8 cellular contexts compared by ENCODE assay signal in the genomic region with DNA sequence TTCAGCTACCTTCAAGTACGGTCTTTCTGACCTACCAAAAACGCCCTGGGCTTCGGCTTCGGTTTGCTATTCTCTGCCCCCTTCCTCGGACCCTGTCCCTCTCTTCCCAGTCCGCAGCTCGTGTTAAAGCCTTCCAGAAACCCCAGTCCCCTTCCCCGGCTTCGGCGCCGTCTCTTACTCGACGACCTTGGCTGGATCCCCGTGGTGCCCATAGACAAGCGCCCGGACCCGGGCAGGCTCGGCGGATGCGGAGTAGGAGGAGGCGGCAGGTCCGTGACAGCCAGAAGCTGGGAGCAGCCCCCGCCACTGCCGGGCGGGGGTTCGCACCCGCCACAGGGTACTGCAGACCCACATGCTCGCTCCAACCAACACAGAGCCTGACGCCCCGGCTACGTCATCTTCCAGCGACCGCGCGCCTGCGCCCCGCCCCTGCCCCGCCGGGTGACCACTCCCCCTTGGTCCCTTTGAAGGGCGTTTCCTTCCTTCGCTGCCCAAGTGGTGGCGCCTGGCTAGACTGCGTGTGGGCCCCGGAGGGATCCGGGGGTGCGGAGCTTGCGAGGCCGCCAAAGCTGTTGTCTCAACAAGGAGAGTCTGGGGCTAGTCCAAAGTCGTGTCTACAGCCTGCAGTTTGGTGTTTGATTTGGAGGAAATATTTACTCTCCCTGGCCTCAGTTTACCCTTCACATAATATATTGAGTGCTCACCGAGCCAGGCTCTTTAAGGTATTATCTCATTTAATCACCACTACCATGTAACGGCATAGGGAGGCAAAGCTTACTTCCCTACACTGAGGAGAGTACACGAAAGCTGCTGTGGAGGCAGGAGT. TPM values are rescaled to one million over a fixed set of nuclear protein-coding genes. Genes with fewer than 3 reads are reported as not detected.
DNase-seq lines count a peak whose midpoint lies in the region; ATAC-seq and TF ChIP-seq lines count a peak whose summit lies in the region.

A gene with protein sequence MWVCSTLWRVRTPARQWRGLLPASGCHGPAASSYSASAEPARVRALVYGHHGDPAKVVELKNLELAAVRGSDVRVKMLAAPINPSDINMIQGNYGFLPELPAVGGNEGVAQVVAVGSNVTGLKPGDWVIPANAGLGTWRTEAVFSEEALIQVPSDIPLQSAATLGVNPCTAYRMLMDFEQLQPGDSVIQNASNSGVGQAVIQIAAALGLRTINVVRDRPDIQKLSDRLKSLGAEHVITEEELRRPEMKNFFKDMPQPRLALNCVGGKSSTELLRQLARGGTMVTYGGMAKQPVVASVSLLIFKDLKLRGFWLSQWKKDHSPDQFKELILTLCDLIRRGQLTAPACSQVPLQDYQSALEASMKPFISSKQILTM (minus strand): TSS at position 382 of the 826 bp plus-strand sequence. CDS start 28 bp downstream, at position 354.

- peak; percentile 95 for DNase-seq in DMS53 (lab: John Stamatoyannopoulos, UW)
- DNase-seq in activated T-cell treated with anti-CD3 and anti-CD28 coated beads, Interleukin-2, amount 50 U/mL, for 48 hours, result peak; percentile 99
- peak; percentile 99 for DNase-seq in esophagus muscularis mucosa (ENCODE audit: extremely low spot score)
- peak; percentile 93 for DNase-seq in myocyte (ENCODE audit: low read depth)
- peak; percentile 90 to 95 for DNase-seq in stimulated activated CD8-positive, alpha-beta memory T cell treated with anti-CD3 and anti-CD28 coated beads, Interleukin-7, amount 100 ng/mL, for 48 hours (ENCODE audit: extremely low read depth in 1 of 2, low read depth in 1 of 2)

- peaks cover 0 to 5% (median 0%) of the 10 kb centered on the region in 4 donors for H3K27me3 ChIP-seq in esophagus muscularis mucosa

- 5% methylated on average over 20 of the region's 52 CpGs for WGBS in esophagus muscularis mucosa

- intact Hi-C loops in esophagus muscularis mucosa (cut with DNase I), result loop anchor here (10.0 kb wide), 1 partner anchor 1554 kb away; no protein-coding TSS in a partner anchor

- no peaks in the 10 kb centered on the region for H3K9me3 ChIP-seq in esophagus muscularis mucosa

- no peak for TF ChIP-seq RAD21 in Ishikawa (IDR thresholded peaks at IDR 0.05; ENCODE audit: low read depth)

- TF ChIP-seq POLR2A in esophagus muscularis mucosa (IDR thresholded peaks at IDR 0.05; ENCODE audit: low read depth), result peak; percentile 11

- peak; percentile 81 for ATAC-seq in GM21528 (IDR thresholded peaks at IDR 0.05; ENCODE audit: low FRiP score, unreplicated experiment)

- peaks cover 10 to 24% (median 18%) of the 10 kb centered on the region in 4 donors for H3K4me1 ChIP-seq in esophagus muscularis mucosa

- peak within 1 kb of the TSS; percentile 69 to 85 (median 84) for H3K4me3 ChIP-seq in esophagus muscularis mucosa

- TF ChIP-seq EP300 in Ishikawa (IDR thresholded peaks at IDR 0.05; ENCODE audit: borderline replicate concordance) (no peak), esophagus muscularis mucosa (IDR thresholded peaks at IDR 0.05) (no peak)

- TF ChIP-seq CTCF in esophagus muscularis mucosa (IDR thresholded peaks at IDR 0.05), result peak; percentile 12 to 39 (median 22)

- peaks cover 0 to under 1% (median 0%) of the 10 kb centered on the region in 4 donors for H3K36me3 ChIP-seq in esophagus muscularis mucosa

- peak within 1 kb of the TSS; percentile 77 to 87 (median 78) for H3K27ac ChIP-seq in esophagus muscularis mucosa (replicated peaks in 1 of 4)

TF ChIP-seq in Ishikawa, 13 proteins besides CTCF, POLR2A, EP300 and RAD21 (continues in another document):
- no peak for TF ChIP-seq FOXM1 (IDR thresholded peaks at IDR 0.05; ENCODE audit: borderline replicate concordance, low read depth)
- TF ChIP-seq, protein P1, sequence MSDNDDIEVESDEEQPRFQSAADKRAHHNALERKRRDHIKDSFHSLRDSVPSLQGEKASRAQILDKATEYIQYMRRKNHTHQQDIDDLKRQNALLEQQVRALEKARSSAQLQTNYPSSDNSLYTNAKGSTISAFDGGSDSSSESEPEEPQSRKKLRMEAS (IDR thresholded peaks at IDR 0.05), result peak; percentile 94
- TF ChIP-seq ZBTB7A (IDR thresholded peaks at IDR 0.05; ENCODE audit: low read depth), result peak; percentile 31; the same call in 1 of the 2 replicates
- TF ChIP-seq, protein P2, sequence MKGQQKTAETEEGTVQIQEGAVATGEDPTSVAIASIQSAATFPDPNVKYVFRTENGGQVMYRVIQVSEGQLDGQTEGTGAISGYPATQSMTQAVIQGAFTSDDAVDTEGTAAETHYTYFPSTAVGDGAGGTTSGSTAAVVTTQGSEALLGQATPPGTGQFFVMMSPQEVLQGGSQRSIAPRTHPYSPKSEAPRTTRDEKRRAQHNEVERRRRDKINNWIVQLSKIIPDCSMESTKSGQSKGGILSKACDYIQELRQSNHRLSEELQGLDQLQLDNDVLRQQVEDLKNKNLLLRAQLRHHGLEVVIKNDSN (IDR thresholded peaks at IDR 0.05), result peak; percentile 36; the same call in 1 of the 2 replicates
- TF ChIP-seq EGR1 (IDR thresholded peaks at IDR 0.05), result no peak
- peak; percentile 94 for TF ChIP-seq CREB1 (IDR thresholded peaks at IDR 0.05; ENCODE audit: low read depth)
- TF ChIP-seq, protein P3, sequence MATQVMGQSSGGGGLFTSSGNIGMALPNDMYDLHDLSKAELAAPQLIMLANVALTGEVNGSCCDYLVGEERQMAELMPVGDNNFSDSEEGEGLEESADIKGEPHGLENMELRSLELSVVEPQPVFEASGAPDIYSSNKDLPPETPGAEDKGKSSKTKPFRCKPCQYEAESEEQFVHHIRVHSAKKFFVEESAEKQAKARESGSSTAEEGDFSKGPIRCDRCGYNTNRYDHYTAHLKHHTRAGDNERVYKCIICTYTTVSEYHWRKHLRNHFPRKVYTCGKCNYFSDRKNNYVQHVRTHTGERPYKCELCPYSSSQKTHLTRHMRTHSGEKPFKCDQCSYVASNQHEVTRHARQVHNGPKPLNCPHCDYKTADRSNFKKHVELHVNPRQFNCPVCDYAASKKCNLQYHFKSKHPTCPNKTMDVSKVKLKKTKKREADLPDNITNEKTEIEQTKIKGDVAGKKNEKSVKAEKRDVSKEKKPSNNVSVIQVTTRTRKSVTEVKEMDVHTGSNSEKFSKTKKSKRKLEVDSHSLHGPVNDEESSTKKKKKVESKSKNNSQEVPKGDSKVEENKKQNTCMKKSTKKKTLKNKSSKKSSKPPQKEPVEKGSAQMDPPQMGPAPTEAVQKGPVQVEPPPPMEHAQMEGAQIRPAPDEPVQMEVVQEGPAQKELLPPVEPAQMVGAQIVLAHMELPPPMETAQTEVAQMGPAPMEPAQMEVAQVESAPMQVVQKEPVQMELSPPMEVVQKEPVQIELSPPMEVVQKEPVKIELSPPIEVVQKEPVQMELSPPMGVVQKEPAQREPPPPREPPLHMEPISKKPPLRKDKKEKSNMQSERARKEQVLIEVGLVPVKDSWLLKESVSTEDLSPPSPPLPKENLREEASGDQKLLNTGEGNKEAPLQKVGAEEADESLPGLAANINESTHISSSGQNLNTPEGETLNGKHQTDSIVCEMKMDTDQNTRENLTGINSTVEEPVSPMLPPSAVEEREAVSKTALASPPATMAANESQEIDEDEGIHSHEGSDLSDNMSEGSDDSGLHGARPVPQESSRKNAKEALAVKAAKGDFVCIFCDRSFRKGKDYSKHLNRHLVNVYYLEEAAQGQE (IDR thresholded peaks at IDR 0.05; ENCODE audit: low read depth), result no peak
- no peak for TF ChIP-seq CEBPB (IDR thresholded peaks at IDR 0.05)

TF ChIP-seq in PFSK-1, 5 proteins besides CTCF, POLR2A, EP300 and RAD21:
- TF ChIP-seq POLR2AphosphoS5 (IDR thresholded peaks at IDR 0.05; ENCODE audit: low read depth, low read length) (peak; percentile 88), TAF1 (IDR thresholded peaks at IDR 0.05; ENCODE audit: borderline replicate concordance, insufficient read depth, low read length) (no peak), FOXP2 (optimal IDR thresholded peaks at IDR 0.05; ENCODE audit: borderline replicate concordance, extremely low read depth, extremely low read length, insufficient read depth) (no peak), SIN3A (IDR thresholded peaks at IDR 0.05; ENCODE audit: borderline replicate concordance, insufficient read depth, low read length) (peak; percentile 89; the same call in 1 of the 2 replicates)
- TF ChIP-seq, protein P3 (IDR thresholded peaks at IDR 0.05; ENCODE audit: insufficient read depth in 1 of 2, low read depth in 2 of 2, low read length in 2 of 2), result no peak
TF ChIP-seq in PFSK-1: peak in this region for 2.

RNA-seq across cellular contexts. Expression of the gene that starts here (rescaled TPM):
- polyA plus RNA-seq in PFSK-1 (2012; ENCODE audit: insufficient read length, low read depth), result 33.4 TPM
- total RNA-seq in esophagus muscularis mucosa, result 10 to 100 TPM; 15.4 to 20.2 (median 18.6) TPM
- total RNA-seq in myocyte, result 26.8 and 29.7 TPM in 2 replicates
- 43.0 TPM for polyA plus RNA-seq in myocyte (2012)

Comparison
In these comparisons a context has a peak if more than half of its experiments do, and no peak if none do; other contexts are left out.
1. Peak in every context shown above with its lines: DNase-seq, ATAC-seq, H3K4me3 ChIP-seq and H3K27ac ChIP-seq.